ENCODE assay signal across 1 cellular context in genomic region chr11:67317365-67318238, GRCh38.
TF ChIP-seq lines count a peak whose summit lies in the region.

No MANE protein-coding gene starts in this region.

TF ChIP-seq in HepG2, 621 proteins besides CTCF, POLR2A, EP300 and RAD21 (continued from another document):
- TF ChIP-seq HMGXB3 (CRISPR knock-in tag; IDR thresholded peaks at IDR 0.05; ENCODE audit: borderline replicate concordance): peak; percentile 83; the same call in 1 of the 2 replicates
- TF ChIP-seq TFDP1 (CRISPR knock-in tag; IDR thresholded peaks at IDR 0.05; ENCODE audit: borderline replicate concordance): 0 out of 2 replicates have a peak, but pooled peaks have one; percentile 17
- TF ChIP-seq SPEN (CRISPR knock-in tag; IDR thresholded peaks at IDR 0.05; ENCODE audit: low read depth): peak; percentile 15; the same call in 1 of the 2 replicates
- TF ChIP-seq, protein P1, sequence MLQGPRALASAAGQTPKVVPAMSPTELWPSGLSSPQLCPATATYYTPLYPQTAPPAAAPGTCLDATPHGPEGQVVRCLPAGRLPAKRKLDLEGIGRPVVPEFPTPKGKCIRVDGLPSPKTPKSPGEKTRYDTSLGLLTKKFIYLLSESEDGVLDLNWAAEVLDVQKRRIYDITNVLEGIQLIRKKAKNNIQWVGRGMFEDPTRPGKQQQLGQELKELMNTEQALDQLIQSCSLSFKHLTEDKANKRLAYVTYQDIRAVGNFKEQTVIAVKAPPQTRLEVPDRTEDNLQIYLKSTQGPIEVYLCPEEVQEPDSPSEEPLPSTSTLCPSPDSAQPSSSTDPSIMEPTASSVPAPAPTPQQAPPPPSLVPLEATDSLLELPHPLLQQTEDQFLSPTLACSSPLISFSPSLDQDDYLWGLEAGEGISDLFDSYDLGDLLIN (CRISPR knock-in tag; IDR thresholded peaks at IDR 0.05; ENCODE audit: borderline replicate concordance): peak; percentile 63; the same call in 1 of the 2 replicates
- TF ChIP-seq ZNF264 (CRISPR knock-in tag; IDR thresholded peaks at IDR 0.05): no peak
